8 cellular contexts compared by ENCODE assay signal in genomic region chr7:87933953-87934698, GRCh38. TPM values are rescaled to one million over a fixed set of nuclear protein-coding genes. Genes with fewer than 3 reads are reported as not detected.
DNase-seq lines count a peak whose midpoint lies in the region; ATAC-seq lines count a peak whose summit lies in the region.

A gene with protein sequence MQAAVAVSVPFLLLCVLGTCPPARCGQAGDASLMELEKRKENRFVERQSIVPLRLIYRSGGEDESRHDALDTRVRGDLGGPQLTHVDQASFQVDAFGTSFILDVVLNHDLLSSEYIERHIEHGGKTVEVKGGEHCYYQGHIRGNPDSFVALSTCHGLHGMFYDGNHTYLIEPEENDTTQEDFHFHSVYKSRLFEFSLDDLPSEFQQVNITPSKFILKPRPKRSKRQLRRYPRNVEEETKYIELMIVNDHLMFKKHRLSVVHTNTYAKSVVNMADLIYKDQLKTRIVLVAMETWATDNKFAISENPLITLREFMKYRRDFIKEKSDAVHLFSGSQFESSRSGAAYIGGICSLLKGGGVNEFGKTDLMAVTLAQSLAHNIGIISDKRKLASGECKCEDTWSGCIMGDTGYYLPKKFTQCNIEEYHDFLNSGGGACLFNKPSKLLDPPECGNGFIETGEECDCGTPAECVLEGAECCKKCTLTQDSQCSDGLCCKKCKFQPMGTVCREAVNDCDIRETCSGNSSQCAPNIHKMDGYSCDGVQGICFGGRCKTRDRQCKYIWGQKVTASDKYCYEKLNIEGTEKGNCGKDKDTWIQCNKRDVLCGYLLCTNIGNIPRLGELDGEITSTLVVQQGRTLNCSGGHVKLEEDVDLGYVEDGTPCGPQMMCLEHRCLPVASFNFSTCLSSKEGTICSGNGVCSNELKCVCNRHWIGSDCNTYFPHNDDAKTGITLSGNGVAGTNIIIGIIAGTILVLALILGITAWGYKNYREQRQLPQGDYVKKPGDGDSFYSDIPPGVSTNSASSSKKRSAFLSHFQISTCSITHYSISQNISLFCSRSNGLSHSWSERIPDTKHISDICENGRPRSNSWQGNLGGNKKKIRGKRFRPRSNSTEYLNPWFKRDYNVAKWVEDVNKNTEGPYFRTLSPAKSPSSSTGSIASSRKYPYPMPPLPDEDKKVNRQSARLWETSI (plus strand): TSS chr7:87934251. CDS start chr7:87934466, 215 bp downstream.

- H3K9me3 ChIP-seq in CD8-positive, alpha-beta memory T cell (ENCODE audit: low read length) = no peaks in the 10 kb centered on the region

- peaks cover 3 to 15% (median 3%) of the 10 kb centered on the region in 3 donors for H3K36me3 Mint-ChIP-seq in CD8-positive, alpha-beta memory T cell
- no peaks in the 10 kb centered on the region for H3K36me3 Mint-ChIP-seq in activated CD8-positive, alpha-beta T cell treated with anti-CD3 and anti-CD28 coated beads, Interleukin-2, amount 10 ng/mL, durations not matched to agents 7 days and 5 days (ENCODE audit: low read depth)

- H3K9me3 Mint-ChIP-seq in CD8-positive, alpha-beta memory T cell = no peaks in the 10 kb centered on the region
- H3K9me3 Mint-ChIP-seq in activated CD8-positive, alpha-beta T cell treated with anti-CD3 and anti-CD28 coated beads, Interleukin-2, amount 10 ng/mL, durations not matched to agents 7 days and 5 days (ENCODE audit: insufficient read depth) = no peaks in the 10 kb centered on the region

- peak; percentile 75 to 92 (median 83) for DNase-seq in CD8-positive, alpha-beta memory T cell
- peak; percentile 92 for DNase-seq in HK-2 (ENCODE audit: unreplicated experiment)
- DNase-seq in NCI-H82 (lab: John Stamatoyannopoulos, UW) = peak; percentile 98
- DNase-seq in activated CD8-positive, alpha-beta T cell treated with anti-CD3 and anti-CD28 coated beads, Interleukin-2, amount 10 ng/mL, durations not matched to agents 7 days and 5 days = peak; percentile 92
- peak; percentile 70 for DNase-seq in effector CD4-positive, alpha-beta T cell
- peak; percentile 96 for DNase-seq in medulla oblongata (ENCODE audit: extremely low spot score)
- peak; percentile 74 for DNase-seq in stimulated activated CD8-positive, alpha-beta memory T cell treated with anti-CD3 and anti-CD28 coated beads, Interleukin-12 subunit alpha, Interleukin-12 subunit beta, amount 100 ng/mL, for 1 hour (ENCODE audit: low read depth)

- H3K4me3 ChIP-seq in CD8-positive, alpha-beta memory T cell (ENCODE audit: low read length) = peak within 1 kb of the TSS; percentile 69

- H3K4me3 Mint-ChIP-seq in CD8-positive, alpha-beta memory T cell = peak within 1 kb of the TSS; percentile 88 to 95 (median 93)
- H3K4me3 Mint-ChIP-seq in activated CD8-positive, alpha-beta T cell treated with anti-CD3 and anti-CD28 coated beads, Interleukin-2, amount 10 ng/mL, durations not matched to agents 7 days and 5 days = peak within 1 kb of the TSS; percentile 88

- CTCF ChIA-PET in CD8-positive, alpha-beta memory T cell (lab: Charles Lee) = interaction anchor here (0.7 to 1.9 kb wide), 9 partner anchors 9 to 287 kb away, joined by 3 to 8 read pairs (median 3); partner anchors contain the start of genes DBF4 and SLC25A40
- CTCF ChIA-PET in activated CD8-positive, alpha-beta T cell treated with anti-CD3 and anti-CD28 coated beads, Interleukin-2, amount 10 ng/mL, durations not matched to agents 7 days and 5 days (lab: Charles Lee) = interaction anchor here (0.8 to 1.3 kb wide), 5 partner anchors 13 to 290 kb away, joined by 3 to 5 read pairs (median 3); no protein-coding TSS in a partner anchor

- peaks cover 0 to 3% of the 10 kb centered on the region in 2 donors for H3K27me3 Mint-ChIP-seq in CD8-positive, alpha-beta memory T cell
- peaks cover 31% of the 10 kb centered on the region for H3K27me3 Mint-ChIP-seq in activated CD8-positive, alpha-beta T cell treated with anti-CD3 and anti-CD28 coated beads, Interleukin-2, amount 10 ng/mL, durations not matched to agents 7 days and 5 days (ENCODE audit: low read depth)

- H3K4me1 Mint-ChIP-seq in CD8-positive, alpha-beta memory T cell = peaks cover 9 to 22% (median 13%) of the 10 kb centered on the region in 3 donors
- H3K4me1 Mint-ChIP-seq in activated CD8-positive, alpha-beta T cell treated with anti-CD3 and anti-CD28 coated beads, Interleukin-2, amount 10 ng/mL, durations not matched to agents 7 days and 5 days (ENCODE audit: low read depth) = peaks cover 15% of the 10 kb centered on the region

- H3K36me3 ChIP-seq in CD8-positive, alpha-beta memory T cell (ENCODE audit: insufficient read depth, low read length) = no peaks in the 10 kb centered on the region

- H3K4me1 ChIP-seq in CD8-positive, alpha-beta memory T cell (ENCODE audit: insufficient read depth, low read length) = peaks cover 6% of the 10 kb centered on the region

- peak; percentile 99 for ATAC-seq in GM19455 (IDR thresholded peaks at IDR 0.05; ENCODE audit: unreplicated experiment)
- ATAC-seq in activated CD8-positive, alpha-beta T cell treated with anti-CD3 and anti-CD28 coated beads, Interleukin-2, amount 10 ng/mL, durations not matched to agents 7 days and 5 days = peak; percentile 98

- H3K27ac ChIP-seq in CD8-positive, alpha-beta memory T cell (ENCODE audit: low read depth, low read length) = peak within 1 kb of the TSS; percentile 38

- no peaks in the 10 kb centered on the region for H3K27me3 ChIP-seq in CD8-positive, alpha-beta memory T cell (ENCODE audit: insufficient read depth, low read length, poor library complexity, severe bottlenecking)

- peak within 1 kb of the TSS; percentile 61 to 89 (median 79) for H3K27ac Mint-ChIP-seq in CD8-positive, alpha-beta memory T cell
- H3K27ac Mint-ChIP-seq in activated CD8-positive, alpha-beta T cell treated with anti-CD3 and anti-CD28 coated beads, Interleukin-2, amount 10 ng/mL, durations not matched to agents 7 days and 5 days = peak within 1 kb of the TSS; percentile 81

- POLR2A ChIA-PET in CD8-positive, alpha-beta memory T cell (lab: Charles Lee) = interaction anchor here (0.6 to 1.5 kb wide), 4 partner anchors 15 to 328 kb away, joined by 3 to 14 read pairs (median 4); partner anchors contain the start of genes DBF4 and SLC25A40
- POLR2A ChIA-PET in activated CD8-positive, alpha-beta T cell treated with anti-CD3 and anti-CD28 coated beads, Interleukin-2, amount 10 ng/mL, durations not matched to agents 7 days and 5 days (lab: Charles Lee) = interaction anchor here (0.6 to 1.2 kb wide), 3 partner anchors 10 to 157 kb away, joined by 3 to 4 read pairs (median 3); no protein-coding TSS in a partner anchor

RNA-seq across cellular contexts. Expression of the gene that starts here (rescaled TPM):
- total RNA-seq in CD8-positive, alpha-beta memory T cell = 1 to 10 TPM; 4.3 to 4.7 TPM
- polyA plus RNA-seq in CD8-positive, alpha-beta memory T cell = 2.3 TPM
- 1 to 10 TPM; 2.2 to 3.1 TPM for total RNA-seq in activated CD8-positive, alpha-beta T cell treated with anti-CD3 and anti-CD28 coated beads, Interleukin-2, amount 10 ng/mL, durations not matched to agents 7 days and 5 days

Comparison
In these comparisons a context has a peak if more than half of its experiments do, and no peak if none do; other contexts are left out.
1. Peak in every context shown above with its lines: DNase-seq, ATAC-seq, H3K4me3 ChIP-seq and H3K27ac ChIP-seq.